12 cellular contexts compared by ENCODE assay signal in genomic region chr18:48186084-48186798, GRCh38.
DNase-seq lines count a peak whose midpoint lies in the region; ATAC-seq and TF ChIP-seq lines count a peak whose summit lies in the region.
"Had no signal": no experiment of that assay in that cellular context is flagged by ENCODE, and none has a peak within 500 bp of the region (broad histone marks: within the 10 kb centered on the region; RNA-seq: fewer than 3 reads in every experiment).

No MANE protein-coding gene starts in this region.

- no peak overlapping the region for H2AK5ac ChIP-seq in neuronal stem cell (ENCODE audit: low read depth, low read length)

- H3K79me1 ChIP-seq in neuronal stem cell (ENCODE audit: low read depth, low read length): no peaks in the 10 kb centered on the region

- H3K4ac ChIP-seq in neuronal stem cell (ENCODE audit: low read length): no peak overlapping the region

- no CpG with 5 or more reads among the region's 20 CpGs for WGBS in neuronal stem cell (ENCODE audit: extremely low coverage in 2 of 2, insufficient read length in 2 of 2, insufficient replicate concordance in 1 of 2), 2 donors

- H2AFZ ChIP-seq in neuronal stem cell (ENCODE audit: low read length): peak overlapping the region; percentile 46

- H3K4me3 ChIP-seq in epithelial cell of proximal tubule (ENCODE audit: low read depth, low read length) (no peak overlapping the region), neuronal stem cell (ENCODE audit: low read length in 2 of 2) (no peak overlapping the region), ascending aorta (no peak overlapping the region)

- no peak overlapping the region for H3K23ac ChIP-seq in neuronal stem cell (ENCODE audit: low read depth, low read length, poor library complexity)

- H3K9me3 ChIP-seq in neuronal stem cell (replicated peaks in 1 of 2; ENCODE audit: control insufficient read depth in 2 of 2, insufficient read depth in 1 of 2, low read depth in 1 of 2, low read length in 2 of 2): no peaks in the 10 kb centered on the region
- no peaks in the 10 kb centered on the region for H3K9me3 ChIP-seq in ascending aorta

- H4K8ac ChIP-seq in neuronal stem cell (ENCODE audit: low read depth, low read length): no peak overlapping the region

- H3K4me1 ChIP-seq in neuronal stem cell (ENCODE audit: control insufficient read depth in 2 of 2, insufficient read depth in 1 of 2, low read depth in 1 of 2, low read length in 2 of 2) (peaks cover 11 to 12% of the 10 kb centered on the region in 2 donors), ascending aorta (no peaks in the 10 kb centered on the region)

- H2BK15ac ChIP-seq in neuronal stem cell (ENCODE audit: low read length): no peak overlapping the region

- no peak overlapping the region for H2BK12ac ChIP-seq in neuronal stem cell (ENCODE audit: low read length)

- H2BK120ac ChIP-seq in neuronal stem cell (ENCODE audit: low read depth, low read length): no peak overlapping the region

- DNase-seq in Daoy (ENCODE audit: low read depth) (peak; percentile 23), NCI-H128 (lab: John Stamatoyannopoulos, UW; ENCODE audit: unreplicated experiment) (peak; percentile 35), epithelial cell of proximal tubule (ENCODE audit: low read depth) (peak; percentile 40), neuronal stem cell (ENCODE audit: low spot score) (peak; percentile 51), SW480 (ENCODE audit: low spot score) (no peak), HEK293T (ENCODE audit: extremely low spot score) (no peak), ascending aorta (ENCODE audit: low spot score in 2 of 2) (no peak)
- DNase-seq: CD4-positive, CD25-positive, alpha-beta regulatory T cell; NCI-H187 treated with DMSO at 0.1 percent for 48 hours; RPMI8226 had no signal

- POLR2A ChIA-PET in HEK293T (lab: Yijun Ruan, JAX): no interaction called here

- H3K27ac ChIP-seq in neuronal stem cell (replicated peaks; ENCODE audit: low read length): no peak overlapping the region
- no peak overlapping the region for H3K27ac ChIP-seq in ascending aorta
- H3K27ac ChIP-seq: VCaP had no signal

- H2BK5ac ChIP-seq in neuronal stem cell (ENCODE audit: low read length): no peak overlapping the region

- no peaks in the 10 kb centered on the region for H3K36me3 ChIP-seq in neuronal stem cell (replicated peaks in 1 of 2; ENCODE audit: control insufficient read depth in 2 of 2, insufficient read depth in 2 of 2, low read length in 2 of 2)
- no peaks in the 10 kb centered on the region for H3K36me3 ChIP-seq in ascending aorta

- H3K9ac ChIP-seq in neuronal stem cell (ENCODE audit: low read depth, low read length, poor library complexity): no peak overlapping the region

- no peak overlapping the region for H3K14ac ChIP-seq in neuronal stem cell (ENCODE audit: low read length)

- no peak overlapping the region for H3K4me2 ChIP-seq in neuronal stem cell (ENCODE audit: insufficient read depth, low read length, poor library complexity, severe bottlenecking)

- no peaks in the 10 kb centered on the region for H3K27me3 ChIP-seq in neuronal stem cell (ENCODE audit: control insufficient read depth in 3 of 3, insufficient read depth in 3 of 3, low read depth in 1 of 3, low read length in 3 of 3)
- H3K27me3 ChIP-seq in ascending aorta: no peaks in the 10 kb centered on the region

- no peak for TF ChIP-seq CTCF in epithelial cell of proximal tubule (conservative IDR thresholded peaks at IDR 0.05; ENCODE audit: low read depth, low read length)
- TF ChIP-seq CTCF in ascending aorta (IDR thresholded peaks at IDR 0.05): no peak

- H4K91ac ChIP-seq in neuronal stem cell (ENCODE audit: low read depth, low read length, poor library complexity): no peak overlapping the region

- ATAC-seq in GM18519 (IDR thresholded peaks at IDR 0.05; ENCODE audit: low FRiP score, unreplicated experiment): no peak

- no peak overlapping the region for H3K18ac ChIP-seq in neuronal stem cell (ENCODE audit: low read length)

- intact Hi-C loops in ascending aorta (cut with DNase I): no loop called here

- CTCF ChIA-PET in HEK293T (lab: Yijun Ruan, JAX): no interaction called here

TF ChIP-seq in HEK293T, 16 proteins besides CTCF, POLR2A, EP300 and RAD21:
- TF ChIP-seq BHLHE40 (IDR thresholded peaks at IDR 0.05; ENCODE audit: borderline replicate concordance): no peak
- no peak for TF ChIP-seq CTBP1 (IDR thresholded peaks at IDR 0.05; ENCODE audit: borderline replicate concordance)
- TF ChIP-seq TARDBP (IDR thresholded peaks at IDR 0.05): no peak
- TF ChIP-seq FOXM1 (IDR thresholded peaks at IDR 0.05; ENCODE audit: borderline replicate concordance): no peak
- TF ChIP-seq ARNT (IDR thresholded peaks at IDR 0.05): no peak
- no peak for TF ChIP-seq FOXA1 (IDR thresholded peaks at IDR 0.05)
- TF ChIP-seq ELF4 (IDR thresholded peaks at IDR 0.05): no peak
- TF ChIP-seq ZNF384 (IDR thresholded peaks at IDR 0.05): no peak
- TF ChIP-seq HDGF (IDR thresholded peaks at IDR 0.05; ENCODE audit: borderline replicate concordance): no peak
- TF ChIP-seq L3MBTL2 (conservative IDR thresholded peaks at IDR 0.05): no peak
- no peak for TF ChIP-seq SP1 (IDR thresholded peaks at IDR 0.05)
- TF ChIP-seq FOXK2 (IDR thresholded peaks at IDR 0.05): no peak
- TF ChIP-seq PKNOX1 (IDR thresholded peaks at IDR 0.05): no peak
- no peak for TF ChIP-seq SUZ12 (IDR thresholded peaks at IDR 0.05)
- TF ChIP-seq NFRKB (IDR thresholded peaks at IDR 0.05): no peak
- TF ChIP-seq LEF1 (IDR thresholded peaks at IDR 0.05; ENCODE audit: borderline replicate concordance): no peak

Comparison
In these comparisons a context has a peak if more than half of its experiments do, and no peak if none do; other contexts are left out.
1. DNase-seq: peak in Daoy (single experiment), NCI-H128 (single experiment), epithelial cell of proximal tubule (single experiment) and neuronal stem cell (single experiment); none in SW480 (single experiment), HEK293T (single experiment) and ascending aorta (0 of 2).